28 cellular contexts compared by ENCODE assay signal in the genomic region with DNA sequence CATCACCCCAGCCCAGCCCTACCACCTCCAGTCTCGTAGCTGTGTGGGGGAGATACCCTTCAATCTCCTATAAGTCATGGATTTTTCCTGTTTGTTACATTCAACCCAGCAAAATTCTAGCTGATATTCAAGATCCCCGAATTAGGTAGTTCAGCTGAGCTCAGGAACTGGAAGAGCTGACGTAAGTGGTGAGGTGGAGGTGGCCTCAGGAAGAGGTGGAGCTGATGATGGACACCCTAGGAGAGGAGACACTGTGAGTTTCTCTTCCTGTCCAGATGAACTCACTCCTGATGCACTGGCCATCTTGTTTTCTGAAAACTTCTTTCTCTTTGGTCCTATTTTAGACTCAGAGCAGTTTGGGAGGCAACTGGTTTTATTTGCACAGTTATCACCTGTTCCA.
"Had no signal": no experiment of that assay in that cellular context is flagged by ENCODE, and none has a peak within 500 bp of the region (broad histone marks: within the 10 kb centered on the region; RNA-seq: fewer than 3 reads in every experiment).

No MANE protein-coding gene starts in this region.

- DNase-seq: dorsolateral prefrontal cortex; effector CD4-positive, alpha-beta T cell; foreskin keratinocyte; heart left ventricle; kidney; left cardiac atrium; left lung; mammary epithelial cell; naive thymus-derived CD8-positive, alpha-beta T cell; nephron progenitor cell; nucleus accumbens; ovary; posterior cingulate gyrus; retina; right lobe of liver; stimulated activated CD4-positive, alpha-beta T cell treated with anti-CD3 and anti-CD28 coated beads, Interleukin-2, amount 100 ng/mL, for 24 hours; stimulated activated CD4-positive, alpha-beta T cell treated with anti-CD3 and anti-CD28 coated beads, Interleukin-4, amount 100 ng/mL, for 4 hours; stimulated activated naive CD8-positive, alpha-beta T cell treated with anti-CD3 and anti-CD28 coated beads, Interleukin-15, Interleukin-2, amounts not matched to agents 100 U/mL and 50 U/mL, for 24 hours had no signal

- H2AFZ ChIP-seq: hepatocyte had no signal

- H3K4me3 ChIP-seq: coronary artery, dorsolateral prefrontal cortex, esophagus muscularis mucosa, gastroesophageal sphincter, heart left ventricle, hepatocyte, left lung, ovary, right lobe of liver, smooth muscle cell, thoracic aorta, tibial nerve, upper lobe of left lung had no signal

- H3K4me1 ChIP-seq: foreskin keratinocyte, gastroesophageal sphincter, right lobe of liver had no signal

- H3K9me3 Mint-ChIP-seq: naive thymus-derived CD8-positive, alpha-beta T cell had no signal

- ATAC-seq: foreskin keratinocyte; gastroesophageal sphincter; left cardiac atrium; naive thymus-derived CD8-positive, alpha-beta T cell; stimulated activated memory B cell treated with anti-CD40 and anti-IgM and Interleukin-4, amounts not matched to agents 10 μg/mL and 1 μg/mL and 100 μg/mL, for 72 hours; stimulated activated naive CD8-positive, alpha-beta T cell treated with anti-CD3 and anti-CD28 coated beads, Interleukin-15, Interleukin-2, amounts not matched to agents 100 U/mL and 50 U/mL, for 24 hours had no signal

- H3K4me1 Mint-ChIP-seq: naive thymus-derived CD8-positive, alpha-beta T cell; stimulated activated memory B cell treated with anti-CD40 and anti-IgM and Interleukin-4, amounts not matched to agents 10 μg/mL and 1 μg/mL and 100 μg/mL, for 72 hours had no signal

- H3K36me3 ChIP-seq: esophagus muscularis mucosa, gastroesophageal sphincter, heart left ventricle, left lung, ovary, right lobe of liver, thoracic aorta, tibial nerve, upper lobe of left lung had no signal

- H3K4me3 Mint-ChIP-seq: naive thymus-derived CD8-positive, alpha-beta T cell; nephron progenitor cell; stimulated activated memory B cell treated with anti-CD40 and anti-IgM and Interleukin-4, amounts not matched to agents 10 μg/mL and 1 μg/mL and 100 μg/mL, for 72 hours had no signal

- H3K4me2 ChIP-seq: hepatocyte, smooth muscle cell had no signal

- H3K27me3 ChIP-seq: dorsolateral prefrontal cortex, esophagus muscularis mucosa, gastroesophageal sphincter, heart left ventricle, hepatocyte, left lung, ovary, right lobe of liver, tibial nerve, upper lobe of left lung had no signal

- H3K27ac Mint-ChIP-seq: naive thymus-derived CD8-positive, alpha-beta T cell; nephron progenitor cell; stimulated activated memory B cell treated with anti-CD40 and anti-IgM and Interleukin-4, amounts not matched to agents 10 μg/mL and 1 μg/mL and 100 μg/mL, for 72 hours had no signal

- H3K36me3 Mint-ChIP-seq: naive thymus-derived CD8-positive, alpha-beta T cell; stimulated activated memory B cell treated with anti-CD40 and anti-IgM and Interleukin-4, amounts not matched to agents 10 μg/mL and 1 μg/mL and 100 μg/mL, for 72 hours had no signal

- H3K9me3 ChIP-seq: esophagus muscularis mucosa, gastroesophageal sphincter, heart left ventricle, left lung, ovary, right lobe of liver, thoracic aorta, tibial nerve, upper lobe of left lung had no signal

- H3K27ac ChIP-seq: coronary artery, dorsolateral prefrontal cortex, foreskin keratinocyte, hepatocyte, ovary, thoracic aorta had no signal

- FAIRE-seq: kidney, urothelium cell line had no signal
